Comparison of ENCODE assay signal across 9 cellular contexts in genomic region chr12:54125950-54126695, GRCh38.
DNase-seq lines count a peak whose midpoint lies in the region; ATAC-seq and TF ChIP-seq lines count a peak whose summit lies in the region.
"Had no signal": no experiment of that assay in that cellular context is flagged by ENCODE, and none has a peak within 500 bp of the region (broad histone marks: within the 10 kb centered on the region; RNA-seq: fewer than 3 reads in every experiment).

No MANE protein-coding gene starts in this region.

- H3K27me3 Mint-ChIP-seq in activated CD8-positive, alpha-beta memory T cell treated with anti-CD3 and anti-CD28 coated beads, Interleukin-2, amount 10 ng/mL, durations not matched to agents 7 days and 5 days = peaks cover 95% of the 10 kb centered on the region
- peaks cover 84% of the 10 kb centered on the region for H3K27me3 Mint-ChIP-seq in chondrocyte (ENCODE audit: low read depth)

- peak overlapping the region; percentile 46 to 63 for H3K4me3 ChIP-seq in right atrium auricular region

- peak; percentile 16 for ATAC-seq in activated CD8-positive, alpha-beta memory T cell treated with anti-CD3 and anti-CD28 coated beads, Interleukin-2, amount 10 ng/mL, durations not matched to agents 7 days and 5 days
- peak; percentile 81 for ATAC-seq in sciatic nerve
- no peak for ATAC-seq in HG03342 (IDR thresholded peaks at IDR 0.05; ENCODE audit: unreplicated experiment)

- CTCF ChIA-PET in activated CD8-positive, alpha-beta memory T cell treated with anti-CD3 and anti-CD28 coated beads, Interleukin-2, amount 10 ng/mL, durations not matched to agents 7 days and 5 days (lab: Charles Lee) = no interaction called here

- TF ChIP-seq CTCF in right atrium auricular region (IDR thresholded peaks at IDR 0.05) (no peak), chondrocyte (IDR thresholded peaks at IDR 0.05) (no peak)

- H3K4me1 Mint-ChIP-seq in activated CD8-positive, alpha-beta memory T cell treated with anti-CD3 and anti-CD28 coated beads, Interleukin-2, amount 10 ng/mL, durations not matched to agents 7 days and 5 days = peaks cover 2% of the 10 kb centered on the region
- peaks cover 3% of the 10 kb centered on the region for H3K4me1 Mint-ChIP-seq in chondrocyte (ENCODE audit: low read depth)

- DNase-seq in ELF-1 (ENCODE audit: low read depth, low spot score) (peak; percentile 24), right atrium auricular region (ENCODE audit: low spot score) (no peak), sciatic nerve (ENCODE audit: low spot score) (peak; percentile 77), cortex of kidney (lab: John Stamatoyannopoulos, UW) (no peak), chondrocyte (ENCODE audit: low spot score) (no peak), NCI-H345 (lab: John Stamatoyannopoulos, UW) (no peak)
- DNase-seq in activated CD8-positive, alpha-beta memory T cell treated with anti-CD3 and anti-CD28 coated beads, Interleukin-2, amount 10 ng/mL, durations not matched to agents 7 days and 5 days = no peak

- H3K27ac ChIP-seq in right atrium auricular region = peak overlapping the region; percentile 55 to 76
- H3K27ac ChIP-seq: epithelial cell of prostate had no signal

- H3K36me3 ChIP-seq in right atrium auricular region = no peaks in the 10 kb centered on the region

- H3K9me3 Mint-ChIP-seq in activated CD8-positive, alpha-beta memory T cell treated with anti-CD3 and anti-CD28 coated beads, Interleukin-2, amount 10 ng/mL, durations not matched to agents 7 days and 5 days (ENCODE audit: low read depth) = no peaks in the 10 kb centered on the region
- no peaks in the 10 kb centered on the region for H3K9me3 Mint-ChIP-seq in chondrocyte (ENCODE audit: low read depth)

- peaks cover 0 to 18% of the 10 kb centered on the region in 2 donors for H3K4me1 ChIP-seq in right atrium auricular region

- no peaks in the 10 kb centered on the region for H3K9me3 ChIP-seq in right atrium auricular region

- intact Hi-C loops in sciatic nerve (cut with DNase I) = loop anchor here (5.0 kb wide), 1 partner anchor 94 kb away; the partner anchor contains the start of gene HOXC5

- no peak overlapping the region for H3K27ac Mint-ChIP-seq in activated CD8-positive, alpha-beta memory T cell treated with anti-CD3 and anti-CD28 coated beads, Interleukin-2, amount 10 ng/mL, durations not matched to agents 7 days and 5 days
- no peak overlapping the region for H3K27ac Mint-ChIP-seq in chondrocyte (ENCODE audit: unreplicated experiment)

- H3K4me3 Mint-ChIP-seq in activated CD8-positive, alpha-beta memory T cell treated with anti-CD3 and anti-CD28 coated beads, Interleukin-2, amount 10 ng/mL, durations not matched to agents 7 days and 5 days = no peak overlapping the region
- H3K4me3 Mint-ChIP-seq in chondrocyte (ENCODE audit: unreplicated experiment) = no peak overlapping the region

- peaks cover 0 to 5% of the 10 kb centered on the region in 2 donors for H3K27me3 ChIP-seq in right atrium auricular region

- H3K36me3 Mint-ChIP-seq in activated CD8-positive, alpha-beta memory T cell treated with anti-CD3 and anti-CD28 coated beads, Interleukin-2, amount 10 ng/mL, durations not matched to agents 7 days and 5 days = no peaks in the 10 kb centered on the region
- H3K36me3 Mint-ChIP-seq in chondrocyte (ENCODE audit: low read depth) = peaks cover 4% of the 10 kb centered on the region

Comparison
In these comparisons a context has a peak if more than half of its experiments do, and no peak if none do; other contexts are left out.
1. DNase-seq: peak in ELF-1 (single experiment) and sciatic nerve (single experiment); none in activated CD8-positive, alpha-beta memory T cell treated with anti-CD3 and anti-CD28 coated beads, Interleukin-2, amount 10 ng/mL, durations not matched to agents 7 days and 5 days (single experiment), right atrium auricular region (single experiment), cortex of kidney (single experiment), chondrocyte (single experiment) and NCI-H345 (single experiment).